In the genomic region with DNA sequence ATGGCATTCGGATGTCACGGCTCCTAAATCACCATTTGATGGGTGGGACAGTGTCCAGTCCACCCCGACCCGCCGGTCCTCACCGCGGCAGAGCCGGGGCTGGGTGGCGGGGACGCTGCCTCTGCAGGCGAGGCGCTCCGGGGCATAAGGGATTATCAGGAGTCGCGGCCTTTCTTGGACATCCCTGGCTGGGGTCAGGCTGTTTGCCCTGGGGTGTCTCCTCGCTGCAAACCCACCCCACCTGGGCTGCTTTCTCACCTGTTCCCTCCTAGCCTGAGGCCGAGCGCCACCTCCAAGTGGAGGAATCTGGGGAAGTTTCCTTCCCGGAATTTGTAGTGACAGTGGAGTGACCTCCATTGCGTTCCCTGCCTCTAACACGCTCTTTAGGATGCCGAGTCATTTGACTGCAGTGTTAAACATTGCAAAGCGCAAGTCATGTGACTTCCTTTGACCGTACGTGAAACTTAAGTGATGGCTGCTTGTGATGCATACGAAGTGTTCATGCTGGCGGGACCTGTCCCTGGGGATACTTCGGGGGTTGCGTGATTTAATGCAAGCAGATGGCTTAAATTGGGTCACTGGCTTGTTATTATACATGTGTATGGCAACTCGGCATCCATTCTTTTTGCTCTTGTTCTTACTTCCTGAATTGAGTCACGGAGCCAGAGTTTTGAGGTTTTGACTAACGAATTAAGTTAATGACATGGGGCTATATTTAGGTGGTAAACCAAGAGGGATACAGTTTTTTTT, we compare ENCODE assay signal across 7 cellular contexts. TPM values are rescaled to one million over a fixed set of nuclear protein-coding genes. Genes with fewer than 3 reads are reported as not detected.
DNase-seq lines count a peak whose midpoint lies in the region; ATAC-seq, FAIRE-seq and TF ChIP-seq lines count a peak whose summit lies in the region.

No MANE protein-coding gene starts in this region.

- peaks cover 22% of the 10 kb centered on the region for H3K79me2 ChIP-seq in K562 (ENCODE audit: control insufficient read depth, insufficient read depth, low read length)

- intact Hi-C loops in K562 (cut with micrococcal nuclease) (no loop called here), sigmoid colon (cut with DNase I) (loop anchor here (5.0 to 10.0 kb wide), 4 partner anchors 240 to 1017 kb away; partner anchors contain the start of genes ERO1B and MTR)

- under 1% methylated on average over 32 of the region's 32 CpGs for WGBS in K562 (ENCODE audit: insufficient coverage, low coverage, missing lambda C conversion rate)
- 0 to 1% methylated on average over 32 of the region's 32 CpGs for WGBS in sigmoid colon, 2 donors

- TF ChIP-seq CTCF in K562 (IDR thresholded peaks at IDR 0.05 in 2 of 3, conservative IDR thresholded peaks at IDR 0.05 in 1 of 3; ENCODE audit: insufficient read depth in 2 of 3, low read depth in 1 of 3, low read length in 3 of 3), result no peak
- TF ChIP-seq CTCF in sigmoid colon (IDR thresholded peaks at IDR 0.05), result no peak

- POLR2A ChIA-PET in K562 (lab: Yijun Ruan, JAX), result interaction anchor here (0.6 to 1.1 kb wide), 5 partner anchors 9 to 312 kb away, joined by 3 to 4 read pairs (median 3); no protein-coding TSS in a partner anchor

- H3K4me3 ChIP-seq in K562, result peak overlapping the region; percentile 91
- H3K4me3 ChIP-seq in sigmoid colon, result peak overlapping the region; percentile 64 to 98 (median 84)

- peak; percentile 93 for FAIRE-seq in K562 (lab: Jason Lieb, UNC)

- peak overlapping the region; percentile 95 for H3K4me2 ChIP-seq in K562 (ENCODE audit: insufficient read depth, low read length)

- H3K27ac ChIP-seq in K562 (ENCODE audit: extremely low read depth, low read depth, low read length), result peak overlapping the region; percentile 79
- peak overlapping the region; percentile 81 to 94 (median 89) for H3K27ac ChIP-seq in sigmoid colon

- H2AFZ ChIP-seq in K562 (ENCODE audit: low read depth, low read length), result peak overlapping the region; percentile 97

- ATAC-seq in GM18498 (IDR thresholded peaks at IDR 0.05; ENCODE audit: unreplicated experiment) (peak; percentile 88), HG02798 (IDR thresholded peaks at IDR 0.05; ENCODE audit: poor library complexity, unreplicated experiment) (peak; percentile 91), K562 (peak; percentile 89)

- H3K36me3 ChIP-seq in K562 (ENCODE audit: control insufficient read depth, insufficient read depth, low read length) (peaks cover 22% of the 10 kb centered on the region), sigmoid colon (peaks cover 0 to 36% (median 5%) of the 10 kb centered on the region in 4 donors)

- DNase-seq in NCI-H128 (lab: John Stamatoyannopoulos, UW; ENCODE audit: unreplicated experiment), result peak; percentile 76
- peak; percentile 35 for DNase-seq in T1000 (lab: John Stamatoyannopoulos, UW)
- peak; percentile 62 to 89 (median 74) for DNase-seq in K562 (ENCODE audit: extremely low read depth in 1 of 4, low spot score in 3 of 4)
- peak; percentile 57 for DNase-seq in iPS DF 19.7 (ENCODE audit: low read depth, low spot score)
- peak; percentile 65 for DNase-seq in sigmoid colon

- CTCF ChIA-PET in K562 (lab: Yijun Ruan, JAX; ENCODE audit: low intra/inter-chr PET ratio), result no interaction called here

- TF ChIP-seq POLR2A in K562 (conservative IDR thresholded peaks at IDR 0.05) (peak; percentile 88), sigmoid colon (IDR thresholded peaks at IDR 0.05) (no peak)

- TSS peak; percentile 87 for BruUV-seq in K562 (replicated peaks; lab: Mats Ljungman, UMichigan)

- no peaks in the 10 kb centered on the region for H4K20me1 ChIP-seq in K562 (replicated peaks; ENCODE audit: control insufficient read depth, insufficient read depth, low read length)

- in situ Hi-C loops in K562 (cut with MboI), result no loop called here

- TF ChIP-seq EP300 in K562 (IDR thresholded peaks at IDR 0.05; ENCODE audit: low read length) (0 out of 2 replicates have a peak, but pooled peaks have one; percentile 22), sigmoid colon (IDR thresholded peaks at IDR 0.05) (peak in 1 of 4 donors; percentile 51)

- peaks cover 6 to 13% of the 10 kb centered on the region in 2 experiments; a peak in 4 of 5 replicates for H3K4me1 ChIP-seq in K562 (replicated peaks in 1 of 2; ENCODE audit: control insufficient read depth in 2 of 2, insufficient read depth in 2 of 2, low read length in 2 of 2)
- H3K4me1 ChIP-seq in sigmoid colon, result peaks cover 0 to 19% (median 13%) of the 10 kb centered on the region in 4 donors

- H3K9me3 ChIP-seq in K562 (replicated peaks; ENCODE audit: control insufficient read depth, insufficient read depth, low read depth, low read length) (no peaks in the 10 kb centered on the region), sigmoid colon (no peaks in the 10 kb centered on the region)

- H3K27me3 ChIP-seq in K562 (ENCODE audit: control insufficient read depth in 2 of 2, insufficient read depth in 2 of 2, low read length in 2 of 2) (no peaks in the 10 kb centered on the region), sigmoid colon (no peaks in the 10 kb centered on the region)

- peak overlapping the region; percentile 85 to 96 for H3K9ac ChIP-seq in K562 (ENCODE audit: insufficient read depth in 1 of 2, low read depth in 2 of 2, low read length in 2 of 2)

- no peaks in the 10 kb centered on the region for H3K9me1 ChIP-seq in K562 (ENCODE audit: control insufficient read depth, insufficient read depth, low read length)

- 0 out of 4 replicates have a peak, but pooled peaks of 1 of the 2 experiments have one; percentile 7 for TF ChIP-seq RAD21 in K562 (CRISPR knock-in tag; conservative IDR thresholded peaks at IDR 0.05 in 1 of 2, IDR thresholded peaks at IDR 0.05 in 1 of 2)

TF ChIP-seq in K562, 482 proteins besides CTCF, POLR2A, EP300 and RAD21 (continues in another document):
- TF ChIP-seq STAT5A (IDR thresholded peaks at IDR 0.05; ENCODE audit: borderline replicate concordance, low read length) (no peak; the same call in 1 of the 2 replicates), EP400 (IDR thresholded peaks at IDR 0.05) (peak; percentile 84), ZNF253 (CRISPR knock-in tag; conservative IDR thresholded peaks at IDR 0.05) (no peak), COPS2 (conservative IDR thresholded peaks at IDR 0.05) (no peak)
- TF ChIP-seq, protein P1, sequence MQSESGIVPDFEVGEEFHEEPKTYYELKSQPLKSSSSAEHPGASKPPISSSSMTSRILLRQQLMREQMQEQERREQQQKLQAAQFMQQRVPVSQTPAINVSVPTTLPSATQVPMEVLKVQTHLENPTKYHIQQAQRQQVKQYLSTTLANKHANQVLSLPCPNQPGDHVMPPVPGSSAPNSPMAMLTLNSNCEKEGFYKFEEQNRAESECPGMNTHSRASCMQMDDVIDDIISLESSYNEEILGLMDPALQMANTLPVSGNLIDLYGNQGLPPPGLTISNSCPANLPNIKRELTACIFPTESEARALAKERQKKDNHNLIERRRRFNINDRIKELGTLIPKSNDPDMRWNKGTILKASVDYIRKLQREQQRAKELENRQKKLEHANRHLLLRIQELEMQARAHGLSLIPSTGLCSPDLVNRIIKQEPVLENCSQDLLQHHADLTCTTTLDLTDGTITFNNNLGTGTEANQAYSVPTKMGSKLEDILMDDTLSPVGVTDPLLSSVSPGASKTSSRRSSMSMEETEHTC (IDR thresholded peaks at IDR 0.05), result peak; percentile 91
- TF ChIP-seq, protein P2, sequence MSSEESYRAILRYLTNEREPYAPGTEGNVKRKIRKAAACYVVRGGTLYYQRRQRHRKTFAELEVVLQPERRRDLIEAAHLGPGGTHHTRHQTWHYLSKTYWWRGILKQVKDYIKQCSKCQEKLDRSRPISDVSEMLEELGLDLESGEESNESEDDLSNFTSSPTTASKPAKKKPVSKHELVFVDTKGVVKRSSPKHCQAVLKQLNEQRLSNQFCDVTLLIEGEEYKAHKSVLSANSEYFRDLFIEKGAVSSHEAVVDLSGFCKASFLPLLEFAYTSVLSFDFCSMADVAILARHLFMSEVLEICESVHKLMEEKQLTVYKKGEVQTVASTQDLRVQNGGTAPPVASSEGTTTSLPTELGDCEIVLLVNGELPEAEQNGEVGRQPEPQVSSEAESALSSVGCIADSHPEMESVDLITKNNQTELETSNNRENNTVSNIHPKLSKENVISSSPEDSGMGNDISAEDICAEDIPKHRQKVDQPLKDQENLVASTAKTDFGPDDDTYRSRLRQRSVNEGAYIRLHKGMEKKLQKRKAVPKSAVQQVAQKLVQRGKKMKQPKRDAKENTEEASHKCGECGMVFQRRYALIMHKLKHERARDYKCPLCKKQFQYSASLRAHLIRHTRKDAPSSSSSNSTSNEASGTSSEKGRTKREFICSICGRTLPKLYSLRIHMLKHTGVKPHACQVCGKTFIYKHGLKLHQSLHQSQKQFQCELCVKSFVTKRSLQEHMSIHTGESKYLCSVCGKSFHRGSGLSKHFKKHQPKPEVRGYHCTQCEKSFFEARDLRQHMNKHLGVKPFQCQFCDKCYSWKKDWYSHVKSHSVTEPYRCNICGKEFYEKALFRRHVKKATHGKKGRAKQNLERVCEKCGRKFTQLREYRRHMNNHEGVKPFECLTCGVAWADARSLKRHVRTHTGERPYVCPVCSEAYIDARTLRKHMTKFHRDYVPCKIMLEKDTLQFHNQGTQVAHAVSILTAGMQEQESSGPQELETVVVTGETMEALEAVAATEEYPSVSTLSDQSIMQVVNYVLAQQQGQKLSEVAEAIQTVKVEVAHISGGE (CRISPR knock-in tag; IDR thresholded peaks at IDR 0.05), result peak in 1 of 3 experiments; percentile 66; a peak in 2 of 6 replicates

RNA-seq across cellular contexts. Expression of gene LGALS8, which starts 0.5 kb away (rescaled TPM):
- 123 and 174 TPM in 2 replicates for total RNA-seq in K562 (2011; cell fraction: chromatin; rRNA removed; ENCODE audit: low replicate concordance)
- 65.5 and 71.3 TPM in 2 replicates for total RNA-seq in K562 (2011; cell fraction: nucleolus; rRNA removed)
- 91.4 and 121 TPM in 2 replicates for total RNA-seq in K562 (2011; cell fraction: nucleoplasm; rRNA removed)
- total RNA-seq in K562 (2014; rRNA removed) (47.4 and 57.4 TPM in 2 replicates), K562 (2014; rRNA removed; fragmentation: Illumina TruSeq; extraction: Trizol) (69.1 and 93.7 TPM in 2 replicates), K562 (2015; rRNA removed; fragmentation: Illumina TruSeq; extraction: Trizol) (66.6 and 74.1 TPM in 2 replicates), K562 (2021) (53.5 and 59.1 TPM in 2 replicates), sigmoid colon (10 to 100 TPM; 40.3 to 86.4 (median 68.1) TPM)
- polyA plus RNA-seq in K562 (2011; rRNA removed) (65.2 and 70.3 TPM in 2 replicates), K562 (2014; fragmentation: Illumina TruSeq; extraction: Trizol) (69.4 and 79.8 TPM in 2 replicates), K562 (2014; fragmentation: Nextera tagmentation; extraction: Ambion mirVana) (10 to 100 TPM; 62.7 to 87.7 TPM), K562 (2014; rRNA removed) (71.0 and 82.8 TPM in 2 replicates), sigmoid colon (10 to 100 TPM; 11.4 to 27.0 (median 25.4) TPM)
- polyA plus RNA-seq in K562 (2011; cell fraction: cytosol; rRNA removed), result 20.6 and 40.3 TPM in 2 replicates
- 190 and 230 TPM in 2 replicates for polyA plus RNA-seq in K562 (2011; cell fraction: nucleus; rRNA removed)
- polyA plus RNA-seq in K562 (2012), result 66.1 and 79.9 TPM in 2 replicates
- 67.2 and 83.5 TPM in 2 replicates for polyA minus RNA-seq in K562 (2011; rRNA and poly(A)+ RNA removed)
- 24.7 and 31.0 TPM in 2 replicates for polyA minus RNA-seq in K562 (2011; cell fraction: cytosol; rRNA and poly(A)+ RNA removed)
- polyA minus RNA-seq in K562 (2011; cell fraction: nucleus; rRNA and poly(A)+ RNA removed), result 64.2 and 87.4 TPM in 2 replicates

Comparison
In these comparisons a context has a peak if more than half of its experiments do, and no peak if none do; other contexts are left out.
1. Peak in every context shown above with its lines: DNase-seq, ATAC-seq, H3K4me3 ChIP-seq and H3K27ac ChIP-seq.